In the genomic region with DNA sequence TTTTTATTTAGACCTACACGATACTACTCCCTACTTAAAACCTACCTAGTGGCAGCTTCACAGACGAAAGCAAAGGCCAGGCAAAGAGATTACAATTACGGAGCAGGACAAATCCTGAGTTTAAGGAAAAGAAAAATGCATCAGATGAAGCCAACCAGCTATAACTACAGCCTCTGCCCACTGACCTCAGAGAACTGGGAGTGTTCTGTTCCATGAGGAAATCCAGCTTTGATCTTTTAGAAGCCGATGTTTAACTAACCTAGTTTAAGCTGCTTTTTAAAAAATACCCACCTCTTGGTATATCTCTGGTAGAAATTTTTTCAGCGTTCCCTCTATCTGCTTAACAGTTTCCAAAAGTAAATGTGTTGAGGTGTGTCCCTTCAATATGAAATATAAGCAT, we compare ENCODE assay signal across 1 cellular context.
TF ChIP-seq lines count a peak whose summit lies in the region.

No MANE protein-coding gene starts in this region.

TF ChIP-seq in K562, 482 proteins besides CTCF, POLR2A, EP300 and RAD21:
- TF ChIP-seq ZNF239 (CRISPR knock-in tag; IDR thresholded peaks at IDR 0.05) (no peak), NCOR1 (IDR thresholded peaks at IDR 0.05) (no peak), GABPB1 (CRISPR knock-in tag; IDR thresholded peaks at IDR 0.05) (no peak), SREBF1 (IDR thresholded peaks at IDR 0.05; ENCODE audit: borderline replicate concordance, low read depth, low read length) (no peak)
TF ChIP-seq in K562: peak in this region for 0.
